ENCODE assay signal across 18 cellular contexts in genomic region chr6:162237331-162237730, GRCh38.
"Had no signal": no experiment of that assay in that cellular context is flagged by ENCODE, and none has a peak within 500 bp of the region (broad histone marks: within the 10 kb centered on the region; RNA-seq: fewer than 3 reads in every experiment).

No MANE protein-coding gene starts in this region.

- H3K36me3 Mint-ChIP-seq: mesothelial cell of epicardium had no signal

- H3K9me3 Mint-ChIP-seq: mesothelial cell of epicardium had no signal

- H3K4me3 ChIP-seq: coronary artery, dorsolateral prefrontal cortex, esophagus muscularis mucosa, gastroesophageal sphincter, heart right ventricle, left lung, lower lobe of right lung, mucosa of descending colon had no signal

- H3K4me1 ChIP-seq: esophagus muscularis mucosa, foreskin keratinocyte, gastroesophageal sphincter, left lung, lower lobe of right lung had no signal

- H3K9me3 ChIP-seq: esophagus muscularis mucosa, gastroesophageal sphincter, heart right ventricle, left lung, lower lobe of right lung, mucosa of descending colon had no signal

- DNase-seq: dermis blood vessel endothelial cell; dorsolateral prefrontal cortex; effector CD4-positive, alpha-beta T cell; effector memory CD4-positive, alpha-beta T cell; foreskin keratinocyte; head of caudate nucleus; heart right ventricle; hippocampal formation; left cardiac atrium; left lung; left ventricle myocardium superior; lower lobe of right lung; mesenchymal stem cell; mucosa of descending colon had no signal

- H3K4me3 Mint-ChIP-seq: mesothelial cell of epicardium had no signal

- ATAC-seq: foreskin keratinocyte, gastroesophageal sphincter, heart right ventricle, left cardiac atrium, left lung, left ventricle myocardium superior, lower lobe of right lung, mucosa of descending colon had no signal

- H3K27me3 ChIP-seq: dorsolateral prefrontal cortex, esophagus muscularis mucosa, foreskin keratinocyte, gastroesophageal sphincter, heart right ventricle, left lung had no signal

- H3K36me3 ChIP-seq: esophagus muscularis mucosa, gastroesophageal sphincter, heart right ventricle, left lung, lower lobe of right lung had no signal

- H3K27ac ChIP-seq: coronary artery, dorsolateral prefrontal cortex, esophagus muscularis mucosa, foreskin keratinocyte, gastroesophageal sphincter, heart right ventricle, left lung, lower lobe of right lung had no signal

- H3K27ac Mint-ChIP-seq: mesothelial cell of epicardium had no signal
